ENCODE assay signal across 10 cellular contexts in the genomic region with DNA sequence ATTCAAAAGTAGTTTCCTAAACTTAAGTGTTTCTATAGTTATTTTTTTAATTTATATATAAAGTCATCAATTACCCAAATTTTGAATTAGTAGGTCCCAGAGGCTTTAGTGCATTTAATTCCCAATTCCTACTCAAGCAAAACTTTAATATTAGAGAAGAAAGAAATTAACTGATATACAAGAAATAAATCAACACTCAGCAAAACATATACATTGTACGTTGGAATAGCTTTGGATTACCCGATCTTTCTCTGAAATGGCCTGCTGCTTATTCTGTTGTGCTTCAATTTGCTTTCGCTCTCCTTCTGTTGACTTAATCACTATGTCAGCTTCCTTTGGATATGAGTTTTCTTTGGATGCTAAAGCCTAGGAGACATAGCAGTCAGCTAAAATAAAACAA. TPM values are rescaled to one million over a fixed set of nuclear protein-coding genes. Genes with fewer than 3 reads are reported as not detected.
"Had no signal": no experiment of that assay in that cellular context is flagged by ENCODE, and none has a peak within 500 bp of the region (broad histone marks: within the 10 kb centered on the region; RNA-seq: fewer than 3 reads in every experiment).

No MANE protein-coding gene starts in this region.

- H3K27ac ChIP-seq: HL-60, KMS-11 had no signal

- DNase-seq: IMR-90, Karpas-422, KBM-7, KG1 had no signal

- H3K9ac ChIP-seq: KMS-11 had no signal

- H3K4me2 ChIP-seq: KMS-11 had no signal

- H3K9me3 Mint-ChIP-seq: IgD-negative memory B cell had no signal

- H3K27ac Mint-ChIP-seq: IgD-negative memory B cell had no signal

- H3K4me3 Mint-ChIP-seq: IgD-negative memory B cell had no signal

- FAIRE-seq: HTR-8/SVneo had no signal

- H3K27me3 Mint-ChIP-seq: IgD-negative memory B cell had no signal

RNA-seq across cellular contexts. Expression of a gene that starts 37.7 kb away (rescaled TPM):
- total RNA-seq: HT-29, HT1080 had no signal
- polyA plus RNA-seq: IgD-negative memory B cell had no signal
